In the genomic region with DNA sequence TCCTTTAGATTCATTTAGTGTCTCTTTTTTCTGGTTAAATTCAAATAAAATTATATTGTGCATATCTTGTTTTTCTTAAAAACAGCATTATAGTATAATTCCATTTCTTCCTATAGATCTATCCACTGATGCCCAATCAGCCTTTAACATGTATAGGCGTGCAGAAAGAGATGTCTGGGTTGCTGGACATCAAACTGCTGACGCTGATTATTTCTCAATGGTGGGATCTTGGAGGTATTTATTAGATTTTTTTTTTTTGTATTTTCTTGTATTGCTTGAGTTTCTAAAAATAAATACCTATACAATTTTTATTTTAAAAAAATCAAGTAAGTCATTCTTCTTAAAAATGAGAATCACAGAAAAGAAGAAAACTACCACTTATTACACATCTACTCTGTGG, we compare ENCODE assay signal across 20 cellular contexts. TPM values are rescaled to one million over a fixed set of nuclear protein-coding genes. Genes with fewer than 3 reads are reported as not detected.
DNase-seq lines count a peak whose midpoint lies in the region; ATAC-seq and TF ChIP-seq lines count a peak whose summit lies in the region.
"Had no signal": no experiment of that assay in that cellular context is flagged by ENCODE, and none has a peak within 500 bp of the region (broad histone marks: within the 10 kb centered on the region; RNA-seq: fewer than 3 reads in every experiment).

No MANE protein-coding gene starts in this region.

- 97 to 98% methylated on average over 2 of the region's 2 CpGs for WGBS in body of pancreas, 2 donors

- no peaks in the 10 kb centered on the region for H3K9me3 Mint-ChIP-seq in MCF 10A (ENCODE audit: unreplicated experiment)
- H3K9me3 Mint-ChIP-seq: CD4-positive, alpha-beta T cell; CD8-positive, alpha-beta T cell had no signal

- H3K79me2 ChIP-seq in KMS-11 (ENCODE audit: insufficient read depth, low read depth): no peaks in the 10 kb centered on the region

- no peak overlapping the region for H2AFZ ChIP-seq in KMS-11 (ENCODE audit: low read depth)

- BruUV-seq in MCF 10A (replicated peaks; lab: Mats Ljungman, UMichigan): no TSS peak

- intact Hi-C loops in MCF 10A (cut with micrococcal nuclease) (no loop called here), breast epithelium (cut with DNase I; ENCODE audit: low total_unique reads) (no loop called here), body of pancreas (cut with DNase I) (no loop called here)

- H4K20me1 ChIP-seq in KMS-11 (ENCODE audit: insufficient read depth): no peaks in the 10 kb centered on the region
- H4K20me1 ChIP-seq: BLaER1 treated with 17β-estradiol and CSF1 and Interleukin-3, amounts not matched to agents 10 nM and 100 nM had no signal

- no peaks in the 10 kb centered on the region for H3K4me1 Mint-ChIP-seq in MCF 10A (ENCODE audit: insufficient read depth, unreplicated experiment)
- H3K4me1 Mint-ChIP-seq: B cell had no signal

- TF ChIP-seq POLR2A in breast epithelium (IDR thresholded peaks at IDR 0.05) (no peak), body of pancreas (IDR thresholded peaks at IDR 0.05) (no peak)

- no peak for DNase-seq in MCF 10A (ENCODE audit: unreplicated experiment)
- no peak for DNase-seq in breast epithelium (ENCODE audit: low spot score in 2 of 2)
- no peak for DNase-seq in WERI-Rb-1
- no peak for DNase-seq in body of pancreas
- DNase-seq in activated CD4-positive, alpha-beta T cell treated with anti-CD3 and anti-CD28 coated beads, Interleukin-2, amount 50 U/mL, for 4 hours: no peak
- no peak for DNase-seq in SIG-M5 (lab: John Stamatoyannopoulos, UW)
- no peak for DNase-seq in foreskin fibroblast
- DNase-seq: AML-193; Caco-2; Calu3; CD4-positive, alpha-beta T cell; CD8-positive, alpha-beta T cell; DMS79 treated with DMSO at 0.1 percent for 48 hours; GF-D8 had no signal

- H3K4me3 Mint-ChIP-seq in MCF 10A (ENCODE audit: unreplicated experiment): no peak overlapping the region
- H3K4me3 Mint-ChIP-seq: B cell; CD4-positive, alpha-beta T cell; CD8-positive, alpha-beta T cell had no signal

- CTCF ChIA-PET in MCF 10A (lab: Yijun Ruan, JAX): interaction anchor here (0.8 kb wide), 1 partner anchor 34 kb away, joined by 6 read pairs; no protein-coding TSS in a partner anchor

- no peak for ATAC-seq in body of pancreas
- ATAC-seq: A549; CD8-positive, alpha-beta T cell had no signal

- H3K9me3 ChIP-seq in breast epithelium (no peaks in the 10 kb centered on the region), WERI-Rb-1 (ENCODE audit: severe bottlenecking) (no peaks in the 10 kb centered on the region), body of pancreas (no peaks in the 10 kb centered on the region)
- H3K9me3 ChIP-seq: A549; BLaER1 treated with 17β-estradiol and CSF1 and Interleukin-3, amounts not matched to agents 10 nM and 100 nM; Caco-2 had no signal

- H3K9ac ChIP-seq in KMS-11: no peak overlapping the region
- H3K9ac ChIP-seq: BLaER1 treated with 17β-estradiol and CSF1 and Interleukin-3, amounts not matched to agents 10 nM and 100 nM had no signal

- H3K4me3 ChIP-seq in breast epithelium (no peak overlapping the region), KMS-11 (IDR thresholded peaks at IDR 0.05; ENCODE audit: insufficient read depth, low read depth, low read length) (no peak overlapping the region), WERI-Rb-1 (ENCODE audit: low read depth, low read length) (no peak overlapping the region), body of pancreas (no peak overlapping the region), foreskin fibroblast (ENCODE audit: low read depth in 1 of 2, low read length in 2 of 2) (no peak overlapping the region)
- H3K4me3 ChIP-seq: A549; BLaER1 treated with 17β-estradiol and CSF1 and Interleukin-3, amounts not matched to agents 10 nM and 100 nM had no signal

- POLR2A ChIA-PET in MCF 10A (lab: Yijun Ruan, JAX): no interaction called here

- H3K4me1 ChIP-seq in breast epithelium: no peaks in the 10 kb centered on the region
- H3K4me1 ChIP-seq in KMS-11 (ENCODE audit: low read depth, poor library complexity, severe bottlenecking): peaks cover 76% of the 10 kb centered on the region
- H3K4me1 ChIP-seq in body of pancreas: peaks cover 26% of the 10 kb centered on the region
- H3K4me1 ChIP-seq: A549; BLaER1 treated with 17β-estradiol and CSF1 and Interleukin-3, amounts not matched to agents 10 nM and 100 nM; Caco-2 had no signal

- H3K27ac ChIP-seq in breast epithelium (no peak overlapping the region), KMS-11 (peak overlapping the region; percentile 92; the same call in 1 of the 2 replicates), WERI-Rb-1 (peak overlapping the region; percentile 86; the same call in 1 of the 2 replicates), body of pancreas (peak overlapping the region; percentile 27 to 79 (median 75))
- H3K27ac ChIP-seq: 22Rv1; A549; BLaER1 treated with 17β-estradiol and CSF1 and Interleukin-3, amounts not matched to agents 10 nM and 100 nM; C4-2B had no signal

- TF ChIP-seq CTCF in MCF 10A (IDR thresholded peaks at IDR 0.05; ENCODE audit: unreplicated experiment): no peak
- TF ChIP-seq CTCF in breast epithelium (IDR thresholded peaks at IDR 0.05): no peak
- no peak for TF ChIP-seq CTCF in KMS-11 (conservative IDR thresholded peaks at IDR 0.05; ENCODE audit: low read depth, low read length)
- TF ChIP-seq CTCF in WERI-Rb-1 (IDR thresholded peaks at IDR 0.05; ENCODE audit: low read depth, low read length): no peak
- TF ChIP-seq CTCF in body of pancreas (IDR thresholded peaks at IDR 0.05): no peak
- no peak for TF ChIP-seq CTCF in foreskin fibroblast (IDR thresholded peaks at IDR 0.05; ENCODE audit: low read depth, low read length)

- H3K4me2 ChIP-seq in KMS-11: peak overlapping the region; percentile 89; the same call in 1 of the 2 replicates
- H3K4me2 ChIP-seq: A549; BLaER1 treated with 17β-estradiol and CSF1 and Interleukin-3, amounts not matched to agents 10 nM and 100 nM had no signal

- peaks cover 61% of the 10 kb centered on the region for H3K36me3 Mint-ChIP-seq in MCF 10A (ENCODE audit: insufficient read depth, unreplicated experiment)

- H3K27ac Mint-ChIP-seq in MCF 10A (ENCODE audit: low read depth, unreplicated experiment): peak overlapping the region; percentile 25
- H3K27ac Mint-ChIP-seq: B cell; CD4-positive, alpha-beta T cell; CD8-positive, alpha-beta T cell had no signal

- H3K27me3 Mint-ChIP-seq in MCF 10A (ENCODE audit: insufficient read depth, unreplicated experiment): no peaks in the 10 kb centered on the region
- H3K27me3 Mint-ChIP-seq: B cell; CD4-positive, alpha-beta T cell had no signal

- H3K36me3 ChIP-seq in breast epithelium (no peaks in the 10 kb centered on the region), KMS-11 (ENCODE audit: insufficient read depth) (no peaks in the 10 kb centered on the region), WERI-Rb-1 (peaks cover 10% of the 10 kb centered on the region), body of pancreas (replicated peaks in 1 of 2; ENCODE audit: insufficient read depth in 1 of 2, low read depth in 2 of 2) (no peaks in the 10 kb centered on the region)

- H3K27me3 ChIP-seq in breast epithelium (no peaks in the 10 kb centered on the region), KMS-11 (ENCODE audit: insufficient read depth, low read depth) (no peaks in the 10 kb centered on the region), WERI-Rb-1 (ENCODE audit: insufficient read depth, low read depth, severe bottlenecking) (no peaks in the 10 kb centered on the region), body of pancreas (no peaks in the 10 kb centered on the region)
- H3K27me3 ChIP-seq: BLaER1 treated with 17β-estradiol and CSF1 and Interleukin-3, amounts not matched to agents 10 nM and 100 nM had no signal

RNA-seq across cellular contexts. Expression of a gene that starts 50.9 kb away (rescaled TPM):
- 10.0 and 16.7 TPM in 2 replicates for total RNA-seq in MCF 10A (2022)
- total RNA-seq in breast epithelium: 10 to 100 TPM; 12.8 to 31.6 (median 29.2) TPM
- total RNA-seq in body of pancreas: 10 to 100 TPM; 19.5 to 43.5 TPM

Comparison
In these comparisons a context has a peak if more than half of its experiments do, and no peak if none do; other contexts are left out.
1. H3K27ac ChIP-seq: peak in KMS-11 (single experiment), WERI-Rb-1 (single experiment) and body of pancreas (4 of 4); none in breast epithelium (0 of 2).